In genomic region chr15:42163291-42163690, GRCh38 we compare ENCODE assay signal across 34 cellular contexts. TPM values are rescaled to one million over a fixed set of nuclear protein-coding genes. Genes with fewer than 3 reads are reported as not detected.
"Had no signal": no experiment of that assay in that cellular context is flagged by ENCODE, and none has a peak within 500 bp of the region (broad histone marks: within the 10 kb centered on the region; RNA-seq: fewer than 3 reads in every experiment).

No MANE protein-coding gene starts in this region.

- H3K9me3 ChIP-seq: SJCRH30 had no signal

- H3K27ac Mint-ChIP-seq: activated CD4-positive, alpha-beta memory T cell treated with anti-CD3 and anti-CD28 coated beads, Interleukin-2, amount 10 ng/mL, durations not matched to agents 7 days and 5 days; activated CD8-positive, alpha-beta memory T cell treated with anti-CD3 and anti-CD28 coated beads, Interleukin-2, amount 10 ng/mL, durations not matched to agents 7 days and 5 days; activated naive CD8-positive, alpha-beta T cell treated with anti-CD3 and anti-CD28 coated beads for 36 hours had no signal

- ATAC-seq: activated CD8-positive, alpha-beta memory T cell treated with anti-CD3 and anti-CD28 coated beads, Interleukin-2, amount 10 ng/mL, durations not matched to agents 7 days and 5 days; Panc1 had no signal

- H3K27me3 Mint-ChIP-seq: activated CD4-positive, alpha-beta memory T cell treated with anti-CD3 and anti-CD28 coated beads, Interleukin-2, amount 10 ng/mL, durations not matched to agents 7 days and 5 days; activated CD8-positive, alpha-beta memory T cell treated with anti-CD3 and anti-CD28 coated beads, Interleukin-2, amount 10 ng/mL, durations not matched to agents 7 days and 5 days; activated naive CD8-positive, alpha-beta T cell treated with anti-CD3 and anti-CD28 coated beads for 36 hours had no signal

- DNase-seq: activated CD4-positive, alpha-beta memory T cell treated with anti-CD3 and anti-CD28 coated beads, Interleukin-2, amount 10 ng/mL, durations not matched to agents 7 days and 5 days; activated CD4-positive, alpha-beta T cell treated with anti-CD3 and anti-CD28 coated beads for 1 hour; activated CD4-positive, alpha-beta T cell treated with anti-CD3 and anti-CD28 coated beads for 48 hours; activated CD4-positive, CD25-positive, alpha-beta regulatory T cell; activated CD8-positive, alpha-beta memory T cell treated with anti-CD3 and anti-CD28 coated beads for 24 hours; activated CD8-positive, alpha-beta memory T cell treated with anti-CD3 and anti-CD28 coated beads, Interleukin-2, amount 10 ng/mL, durations not matched to agents 7 days and 5 days; activated CD8-positive, alpha-beta memory T cell treated with anti-CD3 and anti-CD28 coated beads, Interleukin-2, amount 50 U/mL, for 48 hours; activated naive CD4-positive, alpha-beta T cell; activated naive CD4-positive, alpha-beta T cell treated with anti-CD3 and anti-CD28 coated beads, Interleukin-2, amount 50 U/mL, for 16 hours; activated naive CD8-positive, alpha-beta T cell treated with anti-CD3 and anti-CD28 coated beads for 36 hours; amniotic stem cell; aorta; brain microvascular endothelial cell; KG1; MM.1S; MV-4-11; NCI-H1092; NCI-H1417 treated with DMSO at 0.1 percent for 48 hours; NCI-H187 treated with DMSO at 0.1 percent for 48 hours; NCI-H2081; NCI-H2171 treated with DMSO at 0.1 percent for 48 hours; NCI-H226; NCI-H524 treated with DMSO at 0.1 percent for 48 hours; SHP77; SJCRH30; T1000; WERI-Rb-1 had no signal

- H3K4me1 Mint-ChIP-seq: activated CD4-positive, alpha-beta memory T cell treated with anti-CD3 and anti-CD28 coated beads, Interleukin-2, amount 10 ng/mL, durations not matched to agents 7 days and 5 days; activated CD8-positive, alpha-beta memory T cell treated with anti-CD3 and anti-CD28 coated beads, Interleukin-2, amount 10 ng/mL, durations not matched to agents 7 days and 5 days; activated naive CD8-positive, alpha-beta T cell treated with anti-CD3 and anti-CD28 coated beads for 36 hours had no signal

- H3K4me3 Mint-ChIP-seq: activated CD4-positive, alpha-beta memory T cell treated with anti-CD3 and anti-CD28 coated beads, Interleukin-2, amount 10 ng/mL, durations not matched to agents 7 days and 5 days; activated CD8-positive, alpha-beta memory T cell treated with anti-CD3 and anti-CD28 coated beads, Interleukin-2, amount 10 ng/mL, durations not matched to agents 7 days and 5 days; activated naive CD8-positive, alpha-beta T cell treated with anti-CD3 and anti-CD28 coated beads for 36 hours had no signal

- H3K27ac ChIP-seq: brain microvascular endothelial cell, SJCRH30, SK-N-MC, WERI-Rb-1 had no signal

- H3K9me3 Mint-ChIP-seq: activated CD4-positive, alpha-beta memory T cell treated with anti-CD3 and anti-CD28 coated beads, Interleukin-2, amount 10 ng/mL, durations not matched to agents 7 days and 5 days; activated naive CD8-positive, alpha-beta T cell treated with anti-CD3 and anti-CD28 coated beads for 36 hours had no signal

- H3K4me1 ChIP-seq: SJCRH30 had no signal

- H3K4me3 ChIP-seq: SJCRH30, SK-N-MC had no signal

- H3K27me3 ChIP-seq: brain microvascular endothelial cell, SJCRH30 had no signal

RNA-seq across cellular contexts. Expression of gene PLA2G4F, which starts 6.9 kb away (rescaled TPM):
- total RNA-seq: activated CD4-positive, alpha-beta memory T cell treated with anti-CD3 and anti-CD28 coated beads, Interleukin-2, amount 10 ng/mL, durations not matched to agents 7 days and 5 days; activated CD8-positive, alpha-beta memory T cell treated with anti-CD3 and anti-CD28 coated beads, Interleukin-2, amount 10 ng/mL, durations not matched to agents 7 days and 5 days; activated naive CD8-positive, alpha-beta T cell treated with anti-CD3 and anti-CD28 coated beads for 36 hours; aorta; LHCN-M2; NCI-H460; RPMI7951; SJCRH30; T-helper 1 cell treated with Interleukin-12 subunit alpha and Interleukin-12 subunit beta and Interleukin-4 antibody, amounts not matched to agents 30 ng/mL and 1 ng/mL, for 36 hours; T-helper 2 cell treated with Interferon-gamma antibody and Interleukin-4, amounts not matched to agents 100 ng/mL and 5 ng/mL, for 36 hours had no signal
